1 cellular context compared by ENCODE assay signal in the genomic region with DNA sequence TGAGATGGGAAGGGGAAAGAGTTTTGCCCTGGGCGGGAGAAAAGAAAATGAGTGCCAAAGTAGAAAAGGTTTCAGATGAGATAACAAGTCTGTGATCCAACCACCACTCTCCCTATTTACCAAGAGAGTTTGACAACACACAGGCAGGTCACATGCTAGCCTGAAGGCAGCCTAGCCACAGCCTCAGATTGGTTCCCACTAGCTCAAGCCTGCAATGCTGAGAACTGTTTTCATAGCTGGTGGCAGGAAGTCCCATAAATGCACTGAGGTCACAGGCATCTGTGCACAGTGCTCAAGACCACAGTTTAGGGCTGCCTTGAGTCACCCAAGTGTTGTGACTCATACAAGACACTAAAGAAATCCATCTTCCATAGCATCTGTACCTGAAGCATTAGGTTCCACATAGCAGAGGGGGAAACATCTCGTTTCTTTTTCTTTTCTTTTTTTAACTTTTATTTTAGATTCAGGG.
TF ChIP-seq lines count a peak whose summit lies in the region.

No MANE protein-coding gene starts in this region.

TF ChIP-seq in GM23338, 12 proteins besides CTCF, POLR2A, EP300 and RAD21 (continued from another document):
- TF ChIP-seq, protein P1, sequence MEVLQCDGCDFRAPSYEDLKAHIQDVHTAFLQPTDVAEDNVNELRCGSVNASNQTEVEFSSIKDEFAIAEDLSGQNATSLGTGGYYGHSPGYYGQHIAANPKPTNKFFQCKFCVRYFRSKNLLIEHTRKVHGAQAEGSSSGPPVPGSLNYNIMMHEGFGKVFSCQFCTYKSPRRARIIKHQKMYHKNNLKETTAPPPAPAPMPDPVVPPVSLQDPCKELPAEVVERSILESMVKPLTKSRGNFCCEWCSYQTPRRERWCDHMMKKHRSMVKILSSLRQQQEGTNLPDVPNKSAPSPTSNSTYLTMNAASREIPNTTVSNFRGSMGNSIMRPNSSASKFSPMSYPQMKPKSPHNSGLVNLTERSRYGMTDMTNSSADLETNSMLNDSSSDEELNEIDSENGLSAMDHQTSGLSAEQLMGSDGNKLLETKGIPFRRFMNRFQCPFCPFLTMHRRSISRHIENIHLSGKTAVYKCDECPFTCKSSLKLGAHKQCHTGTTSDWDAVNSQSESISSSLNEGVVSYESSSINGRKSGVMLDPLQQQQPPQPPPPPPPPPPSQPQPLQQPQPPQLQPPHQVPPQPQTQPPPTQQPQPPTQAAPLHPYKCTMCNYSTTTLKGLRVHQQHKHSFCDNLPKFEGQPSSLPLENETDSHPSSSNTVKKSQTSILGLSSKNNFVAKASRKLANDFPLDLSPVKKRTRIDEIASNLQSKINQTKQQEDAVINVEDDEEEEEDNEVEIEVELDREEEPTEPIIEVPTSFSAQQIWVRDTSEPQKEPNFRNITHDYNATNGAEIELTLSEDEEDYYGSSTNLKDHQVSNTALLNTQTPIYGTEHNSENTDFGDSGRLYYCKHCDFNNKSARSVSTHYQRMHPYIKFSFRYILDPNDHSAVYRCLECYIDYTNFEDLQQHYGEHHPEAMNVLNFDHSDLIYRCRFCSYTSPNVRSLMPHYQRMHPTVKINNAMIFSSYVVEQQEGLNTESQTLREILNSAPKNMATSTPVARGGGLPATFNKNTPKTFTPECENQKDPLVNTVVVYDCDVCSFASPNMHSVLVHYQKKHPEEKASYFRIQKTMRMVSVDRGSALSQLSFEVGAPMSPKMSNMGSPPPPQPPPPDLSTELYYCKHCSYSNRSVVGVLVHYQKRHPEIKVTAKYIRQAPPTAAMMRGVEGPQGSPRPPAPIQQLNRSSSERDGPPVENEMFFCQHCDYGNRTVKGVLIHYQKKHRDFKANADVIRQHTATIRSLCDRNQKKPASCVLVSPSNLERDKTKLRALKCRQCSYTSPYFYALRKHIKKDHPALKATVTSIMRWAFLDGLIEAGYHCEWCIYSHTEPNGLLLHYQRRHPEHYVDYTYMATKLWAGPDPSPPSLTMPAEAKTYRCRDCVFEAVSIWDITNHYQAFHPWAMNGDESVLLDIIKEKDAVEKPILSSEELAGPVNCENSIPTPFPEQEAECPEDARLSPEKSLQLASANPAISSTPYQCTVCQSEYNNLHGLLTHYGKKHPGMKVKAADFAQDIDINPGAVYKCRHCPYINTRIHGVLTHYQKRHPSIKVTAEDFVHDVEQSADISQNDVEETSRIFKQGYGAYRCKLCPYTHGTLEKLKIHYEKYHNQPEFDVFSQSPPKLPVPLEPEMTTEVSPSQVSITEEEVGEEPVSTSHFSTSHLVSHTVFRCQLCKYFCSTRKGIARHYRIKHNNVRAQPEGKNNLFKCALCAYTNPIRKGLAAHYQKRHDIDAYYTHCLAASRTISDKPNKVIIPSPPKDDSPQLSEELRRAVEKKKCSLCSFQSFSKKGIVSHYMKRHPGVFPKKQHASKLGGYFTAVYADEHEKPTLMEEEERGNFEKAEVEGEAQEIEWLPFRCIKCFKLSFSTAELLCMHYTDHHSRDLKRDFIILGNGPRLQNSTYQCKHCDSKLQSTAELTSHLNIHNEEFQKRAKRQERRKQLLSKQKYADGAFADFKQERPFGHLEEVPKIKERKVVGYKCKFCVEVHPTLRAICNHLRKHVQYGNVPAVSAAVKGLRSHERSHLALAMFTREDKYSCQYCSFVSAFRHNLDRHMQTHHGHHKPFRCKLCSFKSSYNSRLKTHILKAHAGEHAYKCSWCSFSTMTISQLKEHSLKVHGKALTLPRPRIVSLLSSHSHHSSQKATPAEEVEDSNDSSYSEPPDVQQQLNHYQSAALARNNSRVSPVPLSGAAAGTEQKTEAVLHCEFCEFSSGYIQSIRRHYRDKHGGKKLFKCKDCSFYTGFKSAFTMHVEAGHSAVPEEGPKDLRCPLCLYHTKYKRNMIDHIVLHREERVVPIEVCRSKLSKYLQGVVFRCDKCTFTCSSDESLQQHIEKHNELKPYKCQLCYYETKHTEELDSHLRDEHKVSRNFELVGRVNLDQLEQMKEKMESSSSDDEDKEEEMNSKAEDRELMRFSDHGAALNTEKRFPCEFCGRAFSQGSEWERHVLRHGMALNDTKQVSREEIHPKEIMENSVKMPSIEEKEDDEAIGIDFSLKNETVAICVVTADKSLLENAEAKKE (CRISPR knock-in tag; IDR thresholded peaks at IDR 0.05): no peak
- TF ChIP-seq ZNF331 (CRISPR knock-in tag; IDR thresholded peaks at IDR 0.05; ENCODE audit: low read depth) (no peak), STAT1 (IDR thresholded peaks at IDR 0.05; ENCODE audit: unreplicated experiment) (no peak), ZNF114 (CRISPR knock-in tag; IDR thresholded peaks at IDR 0.05) (no peak), CREB1 (CRISPR knock-in tag; IDR thresholded peaks at IDR 0.05; ENCODE audit: low read depth) (no peak)
TF ChIP-seq in GM23338: peak in this region for 0.
